In genomic region chr17:43389022-43389947, GRCh38 we compare ENCODE assay signal across 1 cellular context.
TF ChIP-seq lines count a peak whose summit lies in the region.

No MANE protein-coding gene starts in this region.

TF ChIP-seq in HepG2, 621 proteins besides CTCF, POLR2A, EP300 and RAD21 (continued from another document and continues in another):
- TF ChIP-seq STAT6 (CRISPR knock-in tag; IDR thresholded peaks at IDR 0.05; ENCODE audit: borderline replicate concordance) (no peak), PBX2 (CRISPR knock-in tag; IDR thresholded peaks at IDR 0.05) (0 out of 2 replicates have a peak, but pooled peaks have one; percentile 10), CSRNP1 (CRISPR knock-in tag; IDR thresholded peaks at IDR 0.05) (0 out of 2 replicates have a peak, but pooled peaks have one; percentile 17), DRAP1 (CRISPR knock-in tag; IDR thresholded peaks at IDR 0.05) (no peak), ZNF33B (CRISPR knock-in tag; IDR thresholded peaks at IDR 0.05) (no peak; the same call in 1 of the 2 replicates), KAT8 (CRISPR knock-in tag; IDR thresholded peaks at IDR 0.05) (0 out of 2 replicates have a peak, but pooled peaks have one; percentile 39), ZNF691 (CRISPR knock-in tag; IDR thresholded peaks at IDR 0.05; ENCODE audit: borderline replicate concordance, low read depth) (0 out of 2 replicates have a peak, but pooled peaks have one; percentile 29), SAP130 (CRISPR knock-in tag; IDR thresholded peaks at IDR 0.05; ENCODE audit: low read depth) (peak; percentile 62), ZNF160 (CRISPR knock-in tag; IDR thresholded peaks at IDR 0.05) (no peak), TCF12 (IDR thresholded peaks at IDR 0.05) (no peak), TCF12 (CRISPR knock-in tag; IDR thresholded peaks at IDR 0.05) (peak; percentile 50; the same call in 1 of the 2 replicates), NR2C2 (CRISPR knock-in tag; IDR thresholded peaks at IDR 0.05; ENCODE audit: borderline replicate concordance) (peak; percentile 31; the same call in 1 of the 2 replicates), BATF2 (CRISPR knock-in tag; IDR thresholded peaks at IDR 0.05) (0 out of 2 replicates have a peak, but pooled peaks have one; percentile 59), IKZF4 (CRISPR knock-in tag; IDR thresholded peaks at IDR 0.05; ENCODE audit: borderline replicate concordance, low read depth, not compliant biosample characterization) (no peak), KDM5B (CRISPR knock-in tag; IDR thresholded peaks at IDR 0.05; ENCODE audit: borderline replicate concordance) (0 out of 2 replicates have a peak, but pooled peaks have one; percentile 8), ZNF3 (CRISPR knock-in tag; IDR thresholded peaks at IDR 0.05) (peak; percentile 69), TAF1 (CRISPR knock-in tag; IDR thresholded peaks at IDR 0.05) (no peak), PITX1 (CRISPR knock-in tag; IDR thresholded peaks at IDR 0.05) (0 out of 2 replicates have a peak, but pooled peaks have one; percentile 57), ZNF574 (CRISPR knock-in tag; IDR thresholded peaks at IDR 0.05) (peak; percentile 84), ZNF354B (CRISPR knock-in tag; IDR thresholded peaks at IDR 0.05) (0 out of 2 replicates have a peak, but pooled peaks have one; percentile 7), SMC3 (IDR thresholded peaks at IDR 0.05; ENCODE audit: low read length) (peak; percentile 82), TEAD3 (CRISPR knock-in tag; optimal IDR thresholded peaks at IDR 0.05; ENCODE audit: borderline replicate concordance) (peak; percentile 25), NFE2L1 (CRISPR knock-in tag; IDR thresholded peaks at IDR 0.05; ENCODE audit: borderline replicate concordance) (no peak), ZNF503 (CRISPR knock-in tag; IDR thresholded peaks at IDR 0.05) (no peak), ZC3H13 (CRISPR knock-in tag; IDR thresholded peaks at IDR 0.05) (peak; percentile 80), THAP11 (CRISPR knock-in tag; IDR thresholded peaks at IDR 0.05) (peak; percentile 27; the same call in 1 of the 2 replicates), ATF4 (CRISPR knock-in tag; IDR thresholded peaks at IDR 0.05) (0 out of 4 replicates have a peak, but pooled peaks of 1 of the 2 experiments have one; percentile 7), ARHGAP35 (CRISPR knock-in tag; IDR thresholded peaks at IDR 0.05; ENCODE audit: borderline replicate concordance) (no peak), ZSCAN20 (CRISPR knock-in tag; IDR thresholded peaks at IDR 0.05; ENCODE audit: borderline replicate concordance) (no peak), ZBTB7A (CRISPR knock-in tag; IDR thresholded peaks at IDR 0.05) (0 out of 2 replicates have a peak, but pooled peaks have one; percentile 29), ZSCAN21 (CRISPR knock-in tag; IDR thresholded peaks at IDR 0.05; ENCODE audit: borderline replicate concordance) (no peak), ZNF776 (CRISPR knock-in tag; IDR thresholded peaks at IDR 0.05) (0 out of 2 replicates have a peak, but pooled peaks have one; percentile 5), JARID2 (CRISPR knock-in tag; IDR thresholded peaks at IDR 0.05; ENCODE audit: insufficient replicate concordance) (no peak), DMAP1 (CRISPR knock-in tag; IDR thresholded peaks at IDR 0.05) (peak; percentile 28; the same call in 1 of the 2 replicates), ZNF660 (CRISPR knock-in tag; IDR thresholded peaks at IDR 0.05; ENCODE audit: borderline replicate concordance, low read depth) (no peak), RBFOX2 (IDR thresholded peaks at IDR 0.05; ENCODE audit: low read depth, low read length) (peak; percentile 44), ZFYVE20 (CRISPR knock-in tag; IDR thresholded peaks at IDR 0.05; ENCODE audit: borderline replicate concordance, low read depth) (0 out of 2 replicates have a peak, but pooled peaks have one; percentile 7), ERF (CRISPR knock-in tag; IDR thresholded peaks at IDR 0.05) (0 out of 2 replicates have a peak, but pooled peaks have one; percentile 24), ARNT2 (CRISPR knock-in tag; IDR thresholded peaks at IDR 0.05; ENCODE audit: low read depth) (0 out of 2 replicates have a peak, but pooled peaks have one; percentile 2), TFE3 (CRISPR knock-in tag; IDR thresholded peaks at IDR 0.05) (no peak), ZNF350 (CRISPR knock-in tag; IDR thresholded peaks at IDR 0.05; ENCODE audit: borderline replicate concordance, low read depth) (0 out of 2 replicates have a peak, but pooled peaks have one; percentile 2), TFAP4 (IDR thresholded peaks at IDR 0.05; ENCODE audit: borderline replicate concordance, low read depth) (no peak), SMYD3 (CRISPR knock-in tag; IDR thresholded peaks at IDR 0.05) (no peak), NFYC (CRISPR knock-in tag; IDR thresholded peaks at IDR 0.05) (no peak), YY1 (IDR thresholded peaks at IDR 0.05; ENCODE audit: insufficient read depth, insufficient replicate concordance, low read depth, low read length) (peak; percentile 29), ZNF556 (CRISPR knock-in tag; IDR thresholded peaks at IDR 0.05; ENCODE audit: borderline replicate concordance) (0 out of 2 replicates have a peak, but pooled peaks have one; percentile 35), ZNF331 (CRISPR knock-in tag; IDR thresholded peaks at IDR 0.05) (0 out of 2 replicates have a peak, but pooled peaks have one; percentile 31), BORCS8-MEF2B (CRISPR knock-in tag; IDR thresholded peaks at IDR 0.05) (no peak), ELF1 (CRISPR knock-in tag; IDR thresholded peaks at IDR 0.05) (0 out of 2 replicates have a peak, but pooled peaks have one; percentile 3), HDAC1 (CRISPR knock-in tag; IDR thresholded peaks at IDR 0.05) (0 out of 2 replicates have a peak, but pooled peaks have one; percentile 32)
